In the genomic region with DNA sequence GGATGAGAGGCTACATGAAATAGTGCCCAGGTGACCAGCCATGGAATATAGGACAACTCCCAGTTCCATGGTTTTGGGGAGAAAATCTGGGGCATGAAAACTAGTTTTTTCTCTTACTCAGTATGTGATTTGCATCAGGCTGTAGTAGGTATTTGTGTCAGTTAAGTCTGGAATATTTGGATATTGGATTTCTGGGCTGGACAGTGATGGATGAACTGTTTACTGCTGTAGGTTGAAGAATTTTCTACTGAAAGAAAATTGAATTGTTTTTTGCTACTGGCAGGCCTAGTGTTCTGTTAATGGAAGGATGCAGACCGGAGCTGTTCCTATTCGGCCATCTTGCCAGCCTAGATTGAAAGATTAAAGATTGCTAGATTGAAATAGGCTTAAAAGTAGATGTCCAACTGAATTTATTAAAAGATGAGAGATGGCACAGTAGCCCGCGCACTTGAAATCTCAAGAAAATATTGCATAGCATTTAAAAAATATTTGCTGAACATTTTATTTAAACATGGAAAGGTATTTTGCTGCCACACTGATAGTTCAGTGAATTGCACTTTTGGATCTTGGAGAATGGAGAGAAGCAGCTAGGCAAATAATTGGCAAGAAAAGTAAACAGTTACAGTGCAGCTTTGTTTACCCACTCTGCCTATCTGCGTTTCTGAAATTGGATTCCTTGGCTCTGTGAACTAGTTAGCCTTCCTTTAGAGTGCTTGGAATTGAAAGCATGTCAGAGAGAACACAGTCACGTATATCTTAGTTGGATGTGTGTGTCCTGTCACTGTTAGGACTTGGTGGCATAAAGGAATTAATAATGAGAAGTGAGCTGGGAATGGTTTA, we compare ENCODE assay signal across 1 cellular context.
TF ChIP-seq lines count a peak whose summit lies in the region.

No MANE protein-coding gene starts in this region.

TF ChIP-seq in HepG2, 621 proteins besides CTCF, POLR2A, EP300 and RAD21 (continued from another document and continues in another):
- TF ChIP-seq, protein P1, sequence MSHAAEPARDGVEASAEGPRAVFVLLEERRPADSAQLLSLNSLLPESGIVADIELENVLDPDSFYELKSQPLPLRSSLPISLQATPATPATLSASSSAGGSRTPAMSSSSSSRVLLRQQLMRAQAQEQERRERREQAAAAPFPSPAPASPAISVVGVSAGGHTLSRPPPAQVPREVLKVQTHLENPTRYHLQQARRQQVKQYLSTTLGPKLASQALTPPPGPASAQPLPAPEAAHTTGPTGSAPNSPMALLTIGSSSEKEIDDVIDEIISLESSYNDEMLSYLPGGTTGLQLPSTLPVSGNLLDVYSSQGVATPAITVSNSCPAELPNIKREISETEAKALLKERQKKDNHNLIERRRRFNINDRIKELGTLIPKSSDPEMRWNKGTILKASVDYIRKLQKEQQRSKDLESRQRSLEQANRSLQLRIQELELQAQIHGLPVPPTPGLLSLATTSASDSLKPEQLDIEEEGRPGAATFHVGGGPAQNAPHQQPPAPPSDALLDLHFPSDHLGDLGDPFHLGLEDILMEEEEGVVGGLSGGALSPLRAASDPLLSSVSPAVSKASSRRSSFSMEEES (CRISPR knock-in tag; IDR thresholded peaks at IDR 0.05), result peak; percentile 71; the same call in 1 of the 2 replicates
- no peak for TF ChIP-seq ZNF891 (CRISPR knock-in tag; IDR thresholded peaks at IDR 0.05)
- no peak for TF ChIP-seq SMAD1 (CRISPR knock-in tag; IDR thresholded peaks at IDR 0.05; ENCODE audit: borderline replicate concordance, low read depth)
- TF ChIP-seq, protein P2, sequence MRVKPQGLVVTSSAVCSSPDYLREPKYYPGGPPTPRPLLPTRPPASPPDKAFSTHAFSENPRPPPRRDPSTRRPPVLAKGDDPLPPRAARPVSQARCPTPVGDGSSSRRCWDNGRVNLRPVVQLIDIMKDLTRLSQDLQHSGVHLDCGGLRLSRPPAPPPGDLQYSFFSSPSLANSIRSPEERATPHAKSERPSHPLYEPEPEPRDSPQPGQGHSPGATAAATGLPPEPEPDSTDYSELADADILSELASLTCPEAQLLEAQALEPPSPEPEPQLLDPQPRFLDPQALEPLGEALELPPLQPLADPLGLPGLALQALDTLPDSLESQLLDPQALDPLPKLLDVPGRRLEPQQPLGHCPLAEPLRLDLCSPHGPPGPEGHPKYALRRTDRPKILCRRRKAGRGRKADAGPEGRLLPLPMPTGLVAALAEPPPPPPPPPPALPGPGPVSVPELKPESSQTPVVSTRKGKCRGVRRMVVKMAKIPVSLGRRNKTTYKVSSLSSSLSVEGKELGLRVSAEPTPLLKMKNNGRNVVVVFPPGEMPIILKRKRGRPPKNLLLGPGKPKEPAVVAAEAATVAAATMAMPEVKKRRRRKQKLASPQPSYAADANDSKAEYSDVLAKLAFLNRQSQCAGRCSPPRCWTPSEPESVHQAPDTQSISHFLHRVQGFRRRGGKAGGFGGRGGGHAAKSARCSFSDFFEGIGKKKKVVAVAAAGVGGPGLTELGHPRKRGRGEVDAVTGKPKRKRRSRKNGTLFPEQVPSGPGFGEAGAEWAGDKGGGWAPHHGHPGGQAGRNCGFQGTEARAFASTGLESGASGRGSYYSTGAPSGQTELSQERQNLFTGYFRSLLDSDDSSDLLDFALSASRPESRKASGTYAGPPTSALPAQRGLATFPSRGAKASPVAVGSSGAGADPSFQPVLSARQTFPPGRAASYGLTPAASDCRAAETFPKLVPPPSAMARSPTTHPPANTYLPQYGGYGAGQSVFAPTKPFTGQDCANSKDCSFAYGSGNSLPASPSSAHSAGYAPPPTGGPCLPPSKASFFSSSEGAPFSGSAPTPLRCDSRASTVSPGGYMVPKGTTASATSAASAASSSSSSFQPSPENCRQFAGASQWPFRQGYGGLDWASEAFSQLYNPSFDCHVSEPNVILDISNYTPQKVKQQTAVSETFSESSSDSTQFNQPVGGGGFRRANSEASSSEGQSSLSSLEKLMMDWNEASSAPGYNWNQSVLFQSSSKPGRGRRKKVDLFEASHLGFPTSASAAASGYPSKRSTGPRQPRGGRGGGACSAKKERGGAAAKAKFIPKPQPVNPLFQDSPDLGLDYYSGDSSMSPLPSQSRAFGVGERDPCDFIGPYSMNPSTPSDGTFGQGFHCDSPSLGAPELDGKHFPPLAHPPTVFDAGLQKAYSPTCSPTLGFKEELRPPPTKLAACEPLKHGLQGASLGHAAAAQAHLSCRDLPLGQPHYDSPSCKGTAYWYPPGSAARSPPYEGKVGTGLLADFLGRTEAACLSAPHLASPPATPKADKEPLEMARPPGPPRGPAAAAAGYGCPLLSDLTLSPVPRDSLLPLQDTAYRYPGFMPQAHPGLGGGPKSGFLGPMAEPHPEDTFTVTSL (CRISPR knock-in tag; IDR thresholded peaks at IDR 0.05; ENCODE audit: borderline replicate concordance), result peak; percentile 99
- TF ChIP-seq RARA (CRISPR knock-in tag; IDR thresholded peaks at IDR 0.05), result peak; percentile 79
- TF ChIP-seq ZNF878 (CRISPR knock-in tag; IDR thresholded peaks at IDR 0.05), result peak; percentile 58; the same call in 1 of the 2 replicates
- TF ChIP-seq, protein P3, sequence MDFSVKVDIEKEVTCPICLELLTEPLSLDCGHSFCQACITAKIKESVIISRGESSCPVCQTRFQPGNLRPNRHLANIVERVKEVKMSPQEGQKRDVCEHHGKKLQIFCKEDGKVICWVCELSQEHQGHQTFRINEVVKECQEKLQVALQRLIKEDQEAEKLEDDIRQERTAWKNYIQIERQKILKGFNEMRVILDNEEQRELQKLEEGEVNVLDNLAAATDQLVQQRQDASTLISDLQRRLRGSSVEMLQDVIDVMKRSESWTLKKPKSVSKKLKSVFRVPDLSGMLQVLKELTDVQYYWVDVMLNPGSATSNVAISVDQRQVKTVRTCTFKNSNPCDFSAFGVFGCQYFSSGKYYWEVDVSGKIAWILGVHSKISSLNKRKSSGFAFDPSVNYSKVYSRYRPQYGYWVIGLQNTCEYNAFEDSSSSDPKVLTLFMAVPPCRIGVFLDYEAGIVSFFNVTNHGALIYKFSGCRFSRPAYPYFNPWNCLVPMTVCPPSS (IDR thresholded peaks at IDR 0.05), result no peak
- TF ChIP-seq ZNF570 (CRISPR knock-in tag; IDR thresholded peaks at IDR 0.05; ENCODE audit: borderline replicate concordance), result no peak
- no peak for TF ChIP-seq REXO4 (CRISPR knock-in tag; IDR thresholded peaks at IDR 0.05; ENCODE audit: borderline replicate concordance)
- TF ChIP-seq ZFX (CRISPR knock-in tag; IDR thresholded peaks at IDR 0.05; ENCODE audit: low read depth), result 0 out of 2 replicates have a peak, but pooled peaks have one; percentile 27
- TF ChIP-seq EZH2 (conservative IDR thresholded peaks at IDR 0.05; ENCODE audit: low read depth, low read length), result no peak
- TF ChIP-seq PHF21A (CRISPR knock-in tag; IDR thresholded peaks at IDR 0.05), result peak; percentile 79
- TF ChIP-seq SOX5 (CRISPR knock-in tag; IDR thresholded peaks at IDR 0.05; ENCODE audit: borderline replicate concordance), result peak; percentile 92
- TF ChIP-seq SMARCC2 (IDR thresholded peaks at IDR 0.05), result peak; percentile 69
- TF ChIP-seq NR2F1 (CRISPR knock-in tag; IDR thresholded peaks at IDR 0.05), result peak in 1 of 2 experiments; percentile 24; a peak in 1 of 4 replicates
- peak; percentile 89; the same call in 1 of the 2 replicates for TF ChIP-seq GFI1 (CRISPR knock-in tag; IDR thresholded peaks at IDR 0.05; ENCODE audit: borderline replicate concordance)
- peak; percentile 76 for TF ChIP-seq SOX13 (IDR thresholded peaks at IDR 0.05)
- TF ChIP-seq SOX13 (CRISPR knock-in tag; conservative IDR thresholded peaks at IDR 0.05 in 1 of 2, IDR thresholded peaks at IDR 0.05 in 1 of 2), result peak in 1 of 2 experiments; percentile 96; a peak in 2 of 4 replicates
- 0 out of 2 replicates have a peak, but pooled peaks have one; percentile 20 for TF ChIP-seq ZNF256 (CRISPR knock-in tag; conservative IDR thresholded peaks at IDR 0.05)
- TF ChIP-seq ZFP36 (IDR thresholded peaks at IDR 0.05; ENCODE audit: borderline replicate concordance, low read depth, low read length, partially characterized antibody), result peak; percentile 28
- TF ChIP-seq, protein P4, sequence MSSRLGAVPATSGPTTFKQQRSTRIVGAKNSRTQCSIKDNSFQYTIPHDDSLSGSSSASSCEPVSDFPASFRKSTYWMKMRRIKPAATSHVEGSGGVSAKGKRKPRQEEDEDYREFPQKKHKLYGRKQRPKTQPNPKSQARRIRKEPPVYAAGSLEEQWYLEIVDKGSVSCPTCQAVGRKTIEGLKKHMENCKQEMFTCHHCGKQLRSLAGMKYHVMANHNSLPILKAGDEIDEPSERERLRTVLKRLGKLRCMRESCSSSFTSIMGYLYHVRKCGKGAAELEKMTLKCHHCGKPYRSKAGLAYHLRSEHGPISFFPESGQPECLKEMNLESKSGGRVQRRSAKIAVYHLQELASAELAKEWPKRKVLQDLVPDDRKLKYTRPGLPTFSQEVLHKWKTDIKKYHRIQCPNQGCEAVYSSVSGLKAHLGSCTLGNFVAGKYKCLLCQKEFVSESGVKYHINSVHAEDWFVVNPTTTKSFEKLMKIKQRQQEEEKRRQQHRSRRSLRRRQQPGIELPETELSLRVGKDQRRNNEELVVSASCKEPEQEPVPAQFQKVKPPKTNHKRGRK (CRISPR knock-in tag; IDR thresholded peaks at IDR 0.05), result no peak
- TF ChIP-seq, protein P5, sequence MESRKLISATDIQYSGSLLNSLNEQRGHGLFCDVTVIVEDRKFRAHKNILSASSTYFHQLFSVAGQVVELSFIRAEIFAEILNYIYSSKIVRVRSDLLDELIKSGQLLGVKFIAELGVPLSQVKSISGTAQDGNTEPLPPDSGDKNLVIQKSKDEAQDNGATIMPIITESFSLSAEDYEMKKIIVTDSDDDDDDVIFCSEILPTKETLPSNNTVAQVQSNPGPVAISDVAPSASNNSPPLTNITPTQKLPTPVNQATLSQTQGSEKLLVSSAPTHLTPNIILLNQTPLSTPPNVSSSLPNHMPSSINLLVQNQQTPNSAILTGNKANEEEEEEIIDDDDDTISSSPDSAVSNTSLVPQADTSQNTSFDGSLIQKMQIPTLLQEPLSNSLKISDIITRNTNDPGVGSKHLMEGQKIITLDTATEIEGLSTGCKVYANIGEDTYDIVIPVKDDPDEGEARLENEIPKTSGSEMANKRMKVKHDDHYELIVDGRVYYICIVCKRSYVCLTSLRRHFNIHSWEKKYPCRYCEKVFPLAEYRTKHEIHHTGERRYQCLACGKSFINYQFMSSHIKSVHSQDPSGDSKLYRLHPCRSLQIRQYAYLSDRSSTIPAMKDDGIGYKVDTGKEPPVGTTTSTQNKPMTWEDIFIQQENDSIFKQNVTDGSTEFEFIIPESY (CRISPR knock-in tag; IDR thresholded peaks at IDR 0.05), result peak; percentile 49; the same call in 1 of the 2 replicates
- TF ChIP-seq ZNF605 (CRISPR knock-in tag; IDR thresholded peaks at IDR 0.05), result no peak; the same call in 1 of the 2 replicates
- TF ChIP-seq THAP11 (CRISPR knock-in tag; IDR thresholded peaks at IDR 0.05), result peak; percentile 83
- peak; percentile 80 for TF ChIP-seq TCF7 (IDR thresholded peaks at IDR 0.05; ENCODE audit: low read depth)
- TF ChIP-seq MAFF (IDR thresholded peaks at IDR 0.05; ENCODE audit: low read depth, low read length), result peak; percentile 43
- peak; percentile 63; the same call in 1 of the 2 replicates for TF ChIP-seq ZNF556 (CRISPR knock-in tag; IDR thresholded peaks at IDR 0.05; ENCODE audit: borderline replicate concordance)
- TF ChIP-seq PAF1 (CRISPR knock-in tag; IDR thresholded peaks at IDR 0.05), result no peak
- TF ChIP-seq, protein P6, sequence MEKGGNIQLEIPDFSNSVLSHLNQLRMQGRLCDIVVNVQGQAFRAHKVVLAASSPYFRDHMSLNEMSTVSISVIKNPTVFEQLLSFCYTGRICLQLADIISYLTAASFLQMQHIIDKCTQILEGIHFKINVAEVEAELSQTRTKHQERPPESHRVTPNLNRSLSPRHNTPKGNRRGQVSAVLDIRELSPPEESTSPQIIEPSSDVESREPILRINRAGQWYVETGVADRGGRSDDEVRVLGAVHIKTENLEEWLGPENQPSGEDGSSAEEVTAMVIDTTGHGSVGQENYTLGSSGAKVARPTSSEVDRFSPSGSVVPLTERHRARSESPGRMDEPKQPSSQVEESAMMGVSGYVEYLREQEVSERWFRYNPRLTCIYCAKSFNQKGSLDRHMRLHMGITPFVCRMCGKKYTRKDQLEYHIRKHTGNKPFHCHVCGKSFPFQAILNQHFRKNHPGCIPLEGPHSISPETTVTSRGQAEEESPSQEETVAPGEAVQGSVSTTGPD (CRISPR knock-in tag; IDR thresholded peaks at IDR 0.05), result peak; percentile 99
- TF ChIP-seq, protein P7, sequence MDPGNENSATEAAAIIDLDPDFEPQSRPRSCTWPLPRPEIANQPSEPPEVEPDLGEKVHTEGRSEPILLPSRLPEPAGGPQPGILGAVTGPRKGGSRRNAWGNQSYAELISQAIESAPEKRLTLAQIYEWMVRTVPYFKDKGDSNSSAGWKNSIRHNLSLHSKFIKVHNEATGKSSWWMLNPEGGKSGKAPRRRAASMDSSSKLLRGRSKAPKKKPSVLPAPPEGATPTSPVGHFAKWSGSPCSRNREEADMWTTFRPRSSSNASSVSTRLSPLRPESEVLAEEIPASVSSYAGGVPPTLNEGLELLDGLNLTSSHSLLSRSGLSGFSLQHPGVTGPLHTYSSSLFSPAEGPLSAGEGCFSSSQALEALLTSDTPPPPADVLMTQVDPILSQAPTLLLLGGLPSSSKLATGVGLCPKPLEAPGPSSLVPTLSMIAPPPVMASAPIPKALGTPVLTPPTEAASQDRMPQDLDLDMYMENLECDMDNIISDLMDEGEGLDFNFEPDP (CRISPR knock-in tag; conservative IDR thresholded peaks at IDR 0.05), result 0 out of 2 replicates have a peak, but pooled peaks have one; percentile 76
- TF ChIP-seq, protein P8, sequence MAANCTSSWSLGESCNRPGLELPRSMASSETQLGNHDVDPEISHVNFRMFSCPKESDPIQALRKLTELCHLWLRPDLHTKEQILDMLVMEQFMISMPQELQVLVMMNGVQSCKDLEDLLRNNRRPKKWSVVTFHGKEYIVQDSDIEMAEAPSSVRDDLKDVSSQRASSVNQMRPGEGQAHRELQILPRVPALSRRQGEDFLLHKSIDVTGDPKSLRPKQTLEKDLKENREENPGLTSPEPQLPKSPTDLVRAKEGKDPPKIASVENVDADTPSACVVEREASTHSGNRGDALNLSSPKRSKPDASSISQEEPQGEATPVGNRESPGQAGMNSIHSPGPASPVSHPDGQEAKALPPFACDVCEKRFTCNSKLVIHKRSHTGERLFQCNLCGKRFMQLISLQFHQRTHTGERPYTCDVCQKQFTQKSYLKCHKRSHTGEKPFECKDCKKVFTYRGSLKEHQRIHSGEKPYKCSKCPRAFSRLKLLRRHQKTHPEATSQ (CRISPR knock-in tag; IDR thresholded peaks at IDR 0.05; ENCODE audit: borderline replicate concordance), result peak; percentile 86; the same call in 1 of the 2 replicates
- TF ChIP-seq, protein P9, sequence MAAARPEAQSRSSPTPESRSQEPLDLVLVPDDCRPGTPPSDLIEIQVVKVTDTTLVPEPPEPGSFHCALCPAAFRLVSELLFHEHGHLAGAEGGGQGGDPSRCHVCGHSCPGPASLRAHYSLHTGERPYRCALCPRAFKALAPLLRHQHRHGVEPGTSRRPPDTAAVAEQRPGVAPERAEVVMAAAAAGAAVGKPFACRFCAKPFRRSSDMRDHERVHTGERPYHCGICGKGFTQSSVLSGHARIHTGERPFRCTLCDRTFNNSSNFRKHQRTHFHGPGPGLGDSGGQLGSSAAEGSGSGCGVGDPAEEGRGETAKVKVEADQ (CRISPR knock-in tag; IDR thresholded peaks at IDR 0.05; ENCODE audit: borderline replicate concordance), result no peak
- 0 out of 2 replicates have a peak, but pooled peaks have one; percentile 46 for TF ChIP-seq ZSCAN21 (CRISPR knock-in tag; IDR thresholded peaks at IDR 0.05; ENCODE audit: borderline replicate concordance)
- peak; percentile 56; the same call in 1 of the 2 replicates for TF ChIP-seq LCORL (IDR thresholded peaks at IDR 0.05)
- peak; percentile 93 for TF ChIP-seq LCORL (CRISPR knock-in tag; IDR thresholded peaks at IDR 0.05)
- TF ChIP-seq, protein P10, sequence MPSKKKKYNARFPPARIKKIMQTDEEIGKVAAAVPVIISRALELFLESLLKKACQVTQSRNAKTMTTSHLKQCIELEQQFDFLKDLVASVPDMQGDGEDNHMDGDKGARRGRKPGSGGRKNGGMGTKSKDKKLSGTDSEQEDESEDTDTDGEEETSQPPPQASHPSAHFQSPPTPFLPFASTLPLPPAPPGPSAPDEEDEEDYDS (CRISPR knock-in tag; IDR thresholded peaks at IDR 0.05), result no peak; the same call in 1 of the 2 replicates
- TF ChIP-seq SRF (IDR thresholded peaks at IDR 0.05; ENCODE audit: low read depth, low read length), result peak; percentile 45; the same call in 1 of the 2 replicates
